Comparison of ENCODE assay signal across 8 cellular contexts in genomic region chr6:133553652-133554051, GRCh38.
DNase-seq lines count a peak whose midpoint lies in the region; ATAC-seq, FAIRE-seq and TF ChIP-seq lines count a peak whose summit lies in the region.

No MANE protein-coding gene starts in this region.

- H2AFZ ChIP-seq in K562 (ENCODE audit: low read depth, low read length): no peak overlapping the region

- no peak overlapping the region for H3K27ac Mint-ChIP-seq in natural killer cell
- H3K27ac Mint-ChIP-seq in natural killer cell treated with Interleukin-12 subunit alpha and Interleukin-12 subunit beta and Interleukin-15 and Interleukin-18, amount 100 ng/mL, for 72 hours: no peak overlapping the region

- H3K9me1 ChIP-seq in K562 (ENCODE audit: control insufficient read depth, insufficient read depth, low read length): no peaks in the 10 kb centered on the region

- H3K4me1 ChIP-seq in K562 (replicated peaks in 1 of 2; ENCODE audit: control insufficient read depth in 2 of 2, insufficient read depth in 2 of 2, low read length in 2 of 2) (no peaks in the 10 kb centered on the region), thoracic aorta (ENCODE audit: control insufficient read depth in 1 of 2, low read depth in 2 of 2) (peaks cover 4 to 16% of the 10 kb centered on the region in 2 donors)

- H3K4me3 ChIP-seq in K562 (no peak overlapping the region), thoracic aorta (no peak overlapping the region)

- ATAC-seq in natural killer cell: no peak
- no peak for ATAC-seq in natural killer cell treated with Interleukin-12 subunit alpha and Interleukin-12 subunit beta and Interleukin-15 and Interleukin-18, amount 100 ng/mL, for 72 hours
- ATAC-seq in HG02885 (IDR thresholded peaks at IDR 0.05; ENCODE audit: poor library complexity, unreplicated experiment): peak; percentile 80
- peak; percentile 92 for ATAC-seq in K562
- peak; percentile 80 for ATAC-seq in thoracic aorta (ENCODE audit: insufficient number of reproducible peaks, low FRiP score, low read depth)
- ATAC-seq in HG03196 (IDR thresholded peaks at IDR 0.05; ENCODE audit: unreplicated experiment): no peak

- no peaks in the 10 kb centered on the region for H3K36me3 ChIP-seq in K562 (ENCODE audit: control insufficient read depth, insufficient read depth, low read length)
- H3K36me3 ChIP-seq in thoracic aorta: no peaks in the 10 kb centered on the region

- intact Hi-C loops in natural killer cell (cut with micrococcal nuclease) (loop anchor here (5.0 kb wide), 1 partner anchor 1021 kb away; no protein-coding TSS in a partner anchor), K562 (cut with micrococcal nuclease) (loop anchor here (1.0 to 10.0 kb wide), 6 partner anchors 369 to 1629 kb away; no protein-coding TSS in a partner anchor)

- POLR2A ChIA-PET in K562 (lab: Yijun Ruan, JAX): no interaction called here

- CTCF ChIA-PET in K562 (lab: Yijun Ruan, JAX; ENCODE audit: low intra/inter-chr PET ratio): interaction anchor here (0.7 to 1.7 kb wide), 6 partner anchors 589 to 884 kb away, joined by 3 to 11 read pairs (median 4); no protein-coding TSS in a partner anchor

- H3K4me1 Mint-ChIP-seq in natural killer cell: no peaks in the 10 kb centered on the region
- H3K4me1 Mint-ChIP-seq in natural killer cell treated with Interleukin-12 subunit alpha and Interleukin-12 subunit beta and Interleukin-15 and Interleukin-18, amount 100 ng/mL, for 72 hours (ENCODE audit: low read depth in 2 of 2): no peaks in the 10 kb centered on the region

- in situ Hi-C loops in K562 (cut with MboI): loop anchor here (5.0 to 25.0 kb wide), 3 partner anchors 591 to 1641 kb away; no protein-coding TSS in a partner anchor

- no peak overlapping the region for H3K4me2 ChIP-seq in K562 (ENCODE audit: insufficient read depth, low read length)

- H3K9me3 Mint-ChIP-seq in natural killer cell: no peaks in the 10 kb centered on the region
- peaks cover 3% of the 10 kb centered on the region for H3K9me3 Mint-ChIP-seq in natural killer cell treated with Interleukin-12 subunit alpha and Interleukin-12 subunit beta and Interleukin-15 and Interleukin-18, amount 100 ng/mL, for 72 hours

- peak; percentile 80 for FAIRE-seq in K562 (lab: Jason Lieb, UNC)

- H4K20me1 ChIP-seq in K562 (replicated peaks; ENCODE audit: control insufficient read depth, insufficient read depth, low read length): no peaks in the 10 kb centered on the region

- no TSS peak for BruUV-seq in K562 (replicated peaks; lab: Mats Ljungman, UMichigan)

- H3K9ac ChIP-seq in K562 (ENCODE audit: insufficient read depth in 1 of 2, low read depth in 2 of 2, low read length in 2 of 2): no peak overlapping the region

- TF ChIP-seq CTCF in natural killer cell (IDR thresholded peaks at IDR 0.05): peak; percentile 20
- peak; percentile 51 to 72 (median 53); a peak in 4 of 6 replicates for TF ChIP-seq CTCF in K562 (IDR thresholded peaks at IDR 0.05 in 2 of 3, conservative IDR thresholded peaks at IDR 0.05 in 1 of 3; ENCODE audit: insufficient read depth in 2 of 3, low read depth in 1 of 3, low read length in 3 of 3)
- peak; percentile 66 for TF ChIP-seq CTCF in thoracic aorta (IDR thresholded peaks at IDR 0.05)

- DNase-seq in natural killer cell (no peak), NCI-H526 (lab: John Stamatoyannopoulos, UW) (peak; percentile 21 to 67), K562 (ENCODE audit: extremely low read depth in 1 of 4, low spot score in 3 of 4) (peak; percentile 15 to 59 (median 26)), kidney glomerular epithelial cell (lab: John Stamatoyannopoulos, UW) (peak; percentile 61), thoracic aorta (ENCODE audit: low spot score) (no peak)
- DNase-seq in natural killer cell treated with Interleukin-12 subunit alpha and Interleukin-12 subunit beta and Interleukin-15 and Interleukin-18, amount 100 ng/mL, for 72 hours (ENCODE audit: low spot score): no peak

- no peaks in the 10 kb centered on the region for H3K27me3 ChIP-seq in K562 (ENCODE audit: control insufficient read depth in 2 of 2, insufficient read depth in 2 of 2, low read length in 2 of 2)
- H3K27me3 ChIP-seq in thoracic aorta (replicated peaks; ENCODE audit: insufficient read depth): no peaks in the 10 kb centered on the region

- no peaks in the 10 kb centered on the region for H3K36me3 Mint-ChIP-seq in natural killer cell
- H3K36me3 Mint-ChIP-seq in natural killer cell treated with Interleukin-12 subunit alpha and Interleukin-12 subunit beta and Interleukin-15 and Interleukin-18, amount 100 ng/mL, for 72 hours: no peaks in the 10 kb centered on the region

- no peak overlapping the region for H3K4me3 Mint-ChIP-seq in natural killer cell
- H3K4me3 Mint-ChIP-seq in natural killer cell treated with Interleukin-12 subunit alpha and Interleukin-12 subunit beta and Interleukin-15 and Interleukin-18, amount 100 ng/mL, for 72 hours: no peak overlapping the region

- TF ChIP-seq EP300 in K562 (IDR thresholded peaks at IDR 0.05; ENCODE audit: low read length): no peak

- TF ChIP-seq POLR2A in K562 (conservative IDR thresholded peaks at IDR 0.05): no peak

- H3K27me3 Mint-ChIP-seq in natural killer cell (ENCODE audit: low read depth in 2 of 2): peaks cover 0 to 4% of the 10 kb centered on the region in 2 donors
- H3K27me3 Mint-ChIP-seq in natural killer cell treated with Interleukin-12 subunit alpha and Interleukin-12 subunit beta and Interleukin-15 and Interleukin-18, amount 100 ng/mL, for 72 hours: peaks cover 0 to 6% of the 10 kb centered on the region in 2 donors

- no peaks in the 10 kb centered on the region for H3K79me2 ChIP-seq in K562 (ENCODE audit: control insufficient read depth, insufficient read depth, low read length)

- H3K27ac ChIP-seq in K562 (ENCODE audit: extremely low read depth, low read depth, low read length) (no peak overlapping the region), thoracic aorta (no peak overlapping the region)

- WGBS in K562 (ENCODE audit: insufficient coverage, low coverage, missing lambda C conversion rate): 0% methylated on average over 4 of the region's 4 CpGs

- TF ChIP-seq RAD21 in K562 (CRISPR knock-in tag; conservative IDR thresholded peaks at IDR 0.05 in 1 of 2, IDR thresholded peaks at IDR 0.05 in 1 of 2): peak; percentile 74 to 76

- H3K9me3 ChIP-seq in K562 (replicated peaks; ENCODE audit: control insufficient read depth, insufficient read depth, low read depth, low read length): no peaks in the 10 kb centered on the region
- H3K9me3 ChIP-seq in thoracic aorta: no peaks in the 10 kb centered on the region

TF ChIP-seq in K562, 482 proteins besides CTCF, POLR2A, EP300 and RAD21:
- TF ChIP-seq NFATC3 (IDR thresholded peaks at IDR 0.05) (no peak), SMC3 (conservative IDR thresholded peaks at IDR 0.05; ENCODE audit: insufficient read depth, low read depth, low read length) (peak; percentile 44; the same call in 1 of the 2 replicates), ZC3H11A (IDR thresholded peaks at IDR 0.05; ENCODE audit: low read depth, low read length) (no peak), DEAF1 (CRISPR knock-in tag; IDR thresholded peaks at IDR 0.05) (peak; percentile 66), USF1 (CRISPR knock-in tag; IDR thresholded peaks at IDR 0.05) (no peak), TGIF2 (CRISPR knock-in tag; IDR thresholded peaks at IDR 0.05) (no peak), TSC22D4 (tag; IDR thresholded peaks at IDR 0.05) (no peak)
TF ChIP-seq in K562: peak in this region for 2.

Comparison
In these comparisons a context has a peak if more than half of its experiments do, and no peak if none do; other contexts are left out.
1. ATAC-seq: peak in HG02885 (single experiment), K562 (single experiment) and thoracic aorta (single experiment); none in natural killer cell (0 of 3), natural killer cell treated with Interleukin-12 subunit alpha and Interleukin-12 subunit beta and Interleukin-15 and Interleukin-18, amount 100 ng/mL, for 72 hours (0 of 2) and HG03196 (single experiment).
2. DNase-seq: peak in NCI-H526 (2 of 2), K562 (4 of 4) and kidney glomerular epithelial cell (single experiment); none in natural killer cell (single experiment), natural killer cell treated with Interleukin-12 subunit alpha and Interleukin-12 subunit beta and Interleukin-15 and Interleukin-18, amount 100 ng/mL, for 72 hours (single experiment) and thoracic aorta (single experiment).
3. Peak in every context shown above with its lines, with median percentiles within 50 percentile points of each other: CTCF ChIP-seq.